ENCODE assay signal across 26 cellular contexts in genomic region chr20:47429409-47429808, GRCh38.
"Had no signal": no experiment of that assay in that cellular context is flagged by ENCODE, and none has a peak within 500 bp of the region (broad histone marks: within the 10 kb centered on the region; RNA-seq: fewer than 3 reads in every experiment).

No MANE protein-coding gene starts in this region.

- H3K4me3 ChIP-seq: K562, SJSA1 had no signal

- H3K36me3 ChIP-seq: SJSA1 had no signal

- H3K9me3 Mint-ChIP-seq: activated naive CD4-positive, alpha-beta T cell treated with anti-CD3 and anti-CD28 coated beads, Interleukin-2, amount 50 U/mL, for 24 hours had no signal

- H3K27me3 ChIP-seq: SJSA1 had no signal

- H3K4me3 Mint-ChIP-seq: activated CD4-positive, alpha-beta memory T cell treated with anti-CD3 and anti-CD28 coated beads, Interleukin-2, amount 10 ng/mL, durations not matched to agents 7 days and 5 days; activated CD4-positive, alpha-beta T cell treated with anti-CD3 and anti-CD28 coated beads, Interleukin-2, amount 10 ng/mL, durations not matched to agents 7 days and 5 days; activated naive CD4-positive, alpha-beta T cell treated with anti-CD3 and anti-CD28 coated beads, Interleukin-2, amount 50 U/mL, for 24 hours; brain; central memory CD8-positive, alpha-beta T cell; T-helper 17 cell had no signal

- H3K4me1 Mint-ChIP-seq: activated CD4-positive, alpha-beta T cell treated with anti-CD3 and anti-CD28 coated beads, Interleukin-2, amount 10 ng/mL, durations not matched to agents 7 days and 5 days; activated naive CD4-positive, alpha-beta T cell treated with anti-CD3 and anti-CD28 coated beads, Interleukin-2, amount 50 U/mL, for 24 hours; brain; central memory CD8-positive, alpha-beta T cell; T-helper 17 cell had no signal

- ATAC-seq: K562, PC-3, SK-N-SH treated with all-trans-retinoic acid at 6 μM for 48 hours, T-helper 17 cell had no signal

- H3K27ac ChIP-seq: SJSA1 had no signal

- H3K27me3 Mint-ChIP-seq: activated CD4-positive, alpha-beta memory T cell treated with anti-CD3 and anti-CD28 coated beads, Interleukin-2, amount 10 ng/mL, durations not matched to agents 7 days and 5 days; activated naive CD4-positive, alpha-beta T cell treated with anti-CD3 and anti-CD28 coated beads, Interleukin-2, amount 50 U/mL, for 24 hours; T-helper 17 cell had no signal

- DNase-seq: activated CD4-positive, alpha-beta memory T cell treated with anti-CD3 and anti-CD28 coated beads, Interleukin-2, amount 10 ng/mL, durations not matched to agents 7 days and 5 days; activated CD4-positive, alpha-beta T cell treated with anti-CD3 and anti-CD28 coated beads, Interleukin-2, amount 10 ng/mL, durations not matched to agents 7 days and 5 days; activated CD4-positive, CD25-positive, alpha-beta regulatory T cell; activated effector memory CD4-positive, alpha-beta T cell treated with Interleukin-2 at 50 U/mL for 16 hours; activated naive CD4-positive, alpha-beta T cell; activated T-cell treated with anti-CD3 and anti-CD28 coated beads for 4 hours; amygdala; Karpas-422; MM.1S; NCI-H1105; NCI-H1436; NCI-H1694 treated with DMSO at 0.1 percent for 48 hours; NCI-H2029 treated with DMSO at 0.1 percent for 48 hours; NCI-H510A treated with DMSO at 0.1 percent for 48 hours; NCI-H69; NK-92 treated with Interleukin-12 subunit alpha and Interleukin-12 subunit beta, amount 100 ng/mL, for 24 hours; PC-3; SHP77; T-helper 17 cell; T1000 had no signal

- H3K27ac Mint-ChIP-seq: activated CD4-positive, alpha-beta memory T cell treated with anti-CD3 and anti-CD28 coated beads, Interleukin-2, amount 10 ng/mL, durations not matched to agents 7 days and 5 days; activated CD4-positive, alpha-beta T cell treated with anti-CD3 and anti-CD28 coated beads, Interleukin-2, amount 10 ng/mL, durations not matched to agents 7 days and 5 days; activated naive CD4-positive, alpha-beta T cell treated with anti-CD3 and anti-CD28 coated beads, Interleukin-2, amount 50 U/mL, for 24 hours; brain; T-helper 17 cell had no signal
